ENCODE assay signal across 8 cellular contexts in the genomic region with DNA sequence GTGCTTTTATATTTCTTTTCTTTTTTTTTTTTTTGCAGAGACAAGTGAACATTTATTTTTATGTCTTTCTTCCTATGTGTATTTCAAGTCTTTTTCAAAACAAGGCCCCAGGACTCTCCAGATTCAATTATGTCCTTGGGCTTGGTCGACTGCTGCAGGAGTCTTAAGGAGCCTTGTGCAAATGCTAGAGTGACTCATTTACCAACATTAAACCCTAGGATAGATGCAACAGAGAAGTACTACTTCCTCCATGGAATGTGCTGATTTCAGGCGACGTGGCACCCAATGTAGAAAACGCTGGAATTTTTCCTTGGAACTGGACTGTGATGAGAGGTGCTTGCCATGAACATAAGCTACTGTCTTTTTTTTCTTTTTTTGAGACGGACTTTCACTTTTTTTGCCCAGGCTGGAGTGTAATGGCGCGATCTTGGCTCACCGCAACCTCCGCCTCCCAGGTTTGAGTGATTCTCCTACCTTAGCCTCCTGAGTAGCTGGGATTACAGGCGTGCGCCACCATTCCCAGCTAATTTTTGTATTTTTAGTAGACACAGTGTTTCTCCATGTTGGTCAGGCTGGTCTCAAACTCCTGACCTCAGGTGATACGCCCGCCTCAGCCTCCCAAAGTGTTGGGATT. TPM values are rescaled to one million over a fixed set of nuclear protein-coding genes. Genes with fewer than 3 reads are reported as not detected.
DNase-seq lines count a peak whose midpoint lies in the region; ATAC-seq and TF ChIP-seq lines count a peak whose summit lies in the region.
"Not testable (repeated sequence)": the region's sequence is repeated elsewhere in the genome, so short reads cannot be mapped to it uniquely, and the experiment has no call there.

No MANE protein-coding gene starts in this region.

- H3K27ac ChIP-seq in 22Rv1 (peak overlapping the region; percentile 98), epithelial cell of prostate (peak overlapping the region; percentile 85), skeletal muscle tissue (ENCODE audit: low read depth, low read length) (peak overlapping the region; percentile 91)
- not testable (repeated sequence) for H3K27ac ChIP-seq in mesendoderm (ENCODE audit: low read depth, low read length)

- not testable (repeated sequence) for H3K23ac ChIP-seq in mesendoderm (ENCODE audit: low read length)

- H4K8ac ChIP-seq in mesendoderm (ENCODE audit: low read depth, low read length): not testable (repeated sequence)

- peaks cover 31% of the 10 kb centered on the region for H3K36me3 ChIP-seq in NT2/D1 (ENCODE audit: insufficient read depth, insufficient read length, low read length)
- H3K36me3 ChIP-seq in mesendoderm (ENCODE audit: control insufficient read depth, insufficient read depth, low read length): not testable (repeated sequence)
- H3K36me3 ChIP-seq in skeletal muscle tissue (ENCODE audit: control insufficient read depth in 3 of 3, insufficient read depth in 3 of 3, low read length in 3 of 3): peaks cover 6 to 13% (median 9%) of the 10 kb centered on the region in 3 donors

- H3K56ac ChIP-seq in mesendoderm (ENCODE audit: low read length): peak overlapping the region; percentile 99

- H2BK120ac ChIP-seq in mesendoderm (ENCODE audit: low read depth, low read length): not testable (repeated sequence)

- TF ChIP-seq CTCF in 22Rv1 (IDR thresholded peaks at IDR 0.05); GM12865 (IDR thresholded peaks at IDR 0.05; ENCODE audit: insufficient read depth, low read depth, low read length, missing control alignments): not testable (repeated sequence)

- H3K36me3 Mint-ChIP-seq in activated CD4-positive, alpha-beta T cell treated with anti-CD3 and anti-CD28 coated beads for 36 hours (ENCODE audit: low read depth): peaks cover 44% of the 10 kb centered on the region
- H3K36me3 Mint-ChIP-seq in activated naive CD8-positive, alpha-beta T cell treated with anti-CD3 and anti-CD28 coated beads, Interleukin-2, amount 10 ng/mL, durations not matched to agents 7 days and 5 days: not testable (repeated sequence)

- not testable (repeated sequence) for H4K5ac ChIP-seq in mesendoderm (ENCODE audit: low read length)

- not testable (repeated sequence) for ATAC-seq in activated CD4-positive, alpha-beta T cell treated with anti-CD3 and anti-CD28 coated beads for 36 hours; activated naive CD8-positive, alpha-beta T cell treated with anti-CD3 and anti-CD28 coated beads, Interleukin-2, amount 10 ng/mL, durations not matched to agents 7 days and 5 days (ENCODE audit: low read depth)

- H2BK15ac ChIP-seq in mesendoderm (replicated peaks; ENCODE audit: low read depth): not testable (repeated sequence)

- not testable (repeated sequence) for H3K4ac ChIP-seq in mesendoderm (ENCODE audit: low read depth, low read length)

- H3K9me3 Mint-ChIP-seq in activated CD4-positive, alpha-beta T cell treated with anti-CD3 and anti-CD28 coated beads for 36 hours (ENCODE audit: low read depth); activated naive CD8-positive, alpha-beta T cell treated with anti-CD3 and anti-CD28 coated beads, Interleukin-2, amount 10 ng/mL, durations not matched to agents 7 days and 5 days: not testable (repeated sequence)

- not testable (repeated sequence) for H3K4me2 ChIP-seq in mesendoderm (ENCODE audit: low read length)

- DNase-seq in GM12865 (ENCODE audit: low read depth); NT2/D1 (ENCODE audit: low read depth, low spot score); activated CD4-positive, alpha-beta T cell treated with anti-CD3 and anti-CD28 coated beads for 36 hours; activated naive CD8-positive, alpha-beta T cell treated with anti-CD3 and anti-CD28 coated beads, Interleukin-2, amount 10 ng/mL, durations not matched to agents 7 days and 5 days; epithelial cell of prostate (ENCODE audit: low read depth, low spot score); mesendoderm: not testable (repeated sequence)

- peak overlapping the region; percentile 91 for H3K4me3 Mint-ChIP-seq in activated CD4-positive, alpha-beta T cell treated with anti-CD3 and anti-CD28 coated beads for 36 hours
- peak overlapping the region; percentile 96 for H3K4me3 Mint-ChIP-seq in activated naive CD8-positive, alpha-beta T cell treated with anti-CD3 and anti-CD28 coated beads, Interleukin-2, amount 10 ng/mL, durations not matched to agents 7 days and 5 days

- no CpG with 5 or more reads among the region's 13 CpGs for WGBS in mesendoderm (ENCODE audit: extremely low coverage, insufficient coverage, low lambda C conversion rate)

- intact Hi-C loops in activated CD4-positive, alpha-beta T cell treated with anti-CD3 and anti-CD28 coated beads for 36 hours (cut with DNase I, micrococcal nuclease): loop anchor here in 1 of 2 experiments (5.0 kb wide), 2 partner anchors 64 to 121 kb away; partner anchors contain the start of genes FBRS and ITGAL

- not testable (repeated sequence) for H3K9me3 ChIP-seq in NT2/D1 (ENCODE audit: insufficient read depth, low read length); skeletal muscle tissue (ENCODE audit: control insufficient read depth in 3 of 3, low read length in 3 of 3)

- H3K27me3 Mint-ChIP-seq in activated CD4-positive, alpha-beta T cell treated with anti-CD3 and anti-CD28 coated beads for 36 hours; activated naive CD8-positive, alpha-beta T cell treated with anti-CD3 and anti-CD28 coated beads, Interleukin-2, amount 10 ng/mL, durations not matched to agents 7 days and 5 days: not testable (repeated sequence)

- H3K79me1 ChIP-seq in mesendoderm (ENCODE audit: low read length): not testable (repeated sequence)

- H3K79me2 ChIP-seq in mesendoderm (ENCODE audit: control insufficient read depth, insufficient read depth, low read length): not testable (repeated sequence)

- H3K18ac ChIP-seq in mesendoderm (ENCODE audit: low read length): not testable (repeated sequence)

- not testable (repeated sequence) for H2BK5ac ChIP-seq in mesendoderm (ENCODE audit: low read length)

- POLR2A ChIA-PET in activated CD4-positive, alpha-beta T cell treated with anti-CD3 and anti-CD28 coated beads for 36 hours (lab: Charles Lee): interaction anchor here (0.8 to 3.2 kb wide), 10 partner anchors 9 to 106 kb away, joined by 3 to 30 read pairs (median 6); partner anchors contain the start of genes DCTPP1, ITGAL, ZNF688 and ZNF689
- POLR2A ChIA-PET in activated naive CD8-positive, alpha-beta T cell treated with anti-CD3 and anti-CD28 coated beads, Interleukin-2, amount 10 ng/mL, durations not matched to agents 7 days and 5 days (lab: Charles Lee): interaction anchor here (0.6 to 5.5 kb wide), 17 partner anchors 9 to 110 kb away, joined by 3 to 131 read pairs (median 13); partner anchors contain the start of genes DCTPP1, ZNF688, ZNF689 and ZNF764

- H3K4me1 ChIP-seq in NT2/D1 (ENCODE audit: insufficient read depth, insufficient read length); mesendoderm (ENCODE audit: control insufficient read depth, low read depth, low read length): not testable (repeated sequence)
- peaks cover 20 to 27% (median 22%) of the 10 kb centered on the region in 3 donors for H3K4me1 ChIP-seq in skeletal muscle tissue (ENCODE audit: control insufficient read depth in 3 of 3, insufficient read depth in 3 of 3, low read length in 3 of 3)

- H3K27me3 ChIP-seq in NT2/D1 (ENCODE audit: insufficient read depth, insufficient read length); mesendoderm (ENCODE audit: insufficient read depth, low read length, poor library complexity); skeletal muscle tissue (ENCODE audit: control insufficient read depth in 3 of 3, insufficient read depth in 3 of 3, low read length in 3 of 3): not testable (repeated sequence)

- CTCF ChIA-PET in activated CD4-positive, alpha-beta T cell treated with anti-CD3 and anti-CD28 coated beads for 36 hours (lab: Charles Lee): interaction anchor here (0.6 to 3.2 kb wide), 20 partner anchors 8 to 431 kb away, joined by 3 to 30 read pairs (median 6); partner anchors contain the start of genes DCTPP1, SEPHS2 and ZNF764

- peaks cover 27% of the 10 kb centered on the region for H3K4me1 Mint-ChIP-seq in activated CD4-positive, alpha-beta T cell treated with anti-CD3 and anti-CD28 coated beads for 36 hours
- peaks cover 20% of the 10 kb centered on the region for H3K4me1 Mint-ChIP-seq in activated naive CD8-positive, alpha-beta T cell treated with anti-CD3 and anti-CD28 coated beads, Interleukin-2, amount 10 ng/mL, durations not matched to agents 7 days and 5 days

- peak overlapping the region; percentile 100 for H3K27ac Mint-ChIP-seq in activated CD4-positive, alpha-beta T cell treated with anti-CD3 and anti-CD28 coated beads for 36 hours
- H3K27ac Mint-ChIP-seq in activated naive CD8-positive, alpha-beta T cell treated with anti-CD3 and anti-CD28 coated beads, Interleukin-2, amount 10 ng/mL, durations not matched to agents 7 days and 5 days: peak overlapping the region; percentile 99

- H3K4me3 ChIP-seq in GM12865 (ENCODE audit: low read depth, low read length): peak overlapping the region; percentile 90
- H3K4me3 ChIP-seq in NT2/D1 (ENCODE audit: insufficient read length, low read depth); mesendoderm (ENCODE audit: low read length); skeletal muscle tissue (ENCODE audit: low read length in 3 of 3): not testable (repeated sequence)

- H3K9ac ChIP-seq in NT2/D1 (ENCODE audit: insufficient read length, low read depth): peak overlapping the region; percentile 99
- H3K9ac ChIP-seq in mesendoderm (ENCODE audit: low read length): peak overlapping the region; percentile 81
- H3K9ac ChIP-seq in skeletal muscle tissue (ENCODE audit: low read depth in 1 of 3, low read length in 3 of 3): not testable (repeated sequence)

- not testable (repeated sequence) for H2AK5ac ChIP-seq in mesendoderm (ENCODE audit: low read length)

RNA-seq across cellular contexts. Expression of gene ZNF747, which starts 1.9 kb away (rescaled TPM):
- 1 to 10 TPM; 6.3 to 8.0 TPM for total RNA-seq in activated CD4-positive, alpha-beta T cell treated with anti-CD3 and anti-CD28 coated beads for 36 hours
- total RNA-seq in activated naive CD8-positive, alpha-beta T cell treated with anti-CD3 and anti-CD28 coated beads, Interleukin-2, amount 10 ng/mL, durations not matched to agents 7 days and 5 days: 10 to 100 TPM; 11.9 to 12.5 TPM
- polyA plus RNA-seq in mesendoderm (2013, experiment 1 of 2): 5.4 TPM
- 5.2 TPM for polyA plus RNA-seq in mesendoderm (2013, experiment 2 of 2)
- total RNA-seq in skeletal muscle tissue: 8.4 TPM

RNA-seq across cellular contexts. Expression of gene ZNF768, which starts 10.1 kb away (rescaled TPM):
- total RNA-seq in activated CD4-positive, alpha-beta T cell treated with anti-CD3 and anti-CD28 coated beads for 36 hours: 10 to 100 TPM in 1 of 2 experiments, 1 to 10 TPM in 1; 8.9 to 11.1 TPM
- 1 to 10 TPM; 7.4 to 8.1 TPM for total RNA-seq in activated naive CD8-positive, alpha-beta T cell treated with anti-CD3 and anti-CD28 coated beads, Interleukin-2, amount 10 ng/mL, durations not matched to agents 7 days and 5 days
- polyA plus RNA-seq in mesendoderm (2013, experiment 1 of 2): 20.2 TPM
- polyA plus RNA-seq in mesendoderm (2013, experiment 2 of 2): 20.4 TPM
- total RNA-seq in skeletal muscle tissue: 23.5 TPM

RNA-seq across cellular contexts. Expression of gene ZNF764, which starts 21.7 kb away (rescaled TPM):
- total RNA-seq in activated CD4-positive, alpha-beta T cell treated with anti-CD3 and anti-CD28 coated beads for 36 hours: 10 to 100 TPM in 1 of 2 experiments, 1 to 10 TPM in 1; 8.0 to 11.2 TPM
- 10 to 100 TPM; 20.9 to 23.3 TPM for total RNA-seq in activated naive CD8-positive, alpha-beta T cell treated with anti-CD3 and anti-CD28 coated beads, Interleukin-2, amount 10 ng/mL, durations not matched to agents 7 days and 5 days
- 3.5 TPM for polyA plus RNA-seq in mesendoderm (2013, experiment 1 of 2)
- 3.3 TPM for polyA plus RNA-seq in mesendoderm (2013, experiment 2 of 2)
- 3.7 TPM for total RNA-seq in skeletal muscle tissue

RNA-seq across cellular contexts. Expression of gene ZNF688, which starts 35.0 kb away (rescaled TPM):
- 1 to 10 TPM; 7.1 to 9.1 TPM for total RNA-seq in activated CD4-positive, alpha-beta T cell treated with anti-CD3 and anti-CD28 coated beads for 36 hours
- total RNA-seq in activated naive CD8-positive, alpha-beta T cell treated with anti-CD3 and anti-CD28 coated beads, Interleukin-2, amount 10 ng/mL, durations not matched to agents 7 days and 5 days: 10 to 100 TPM; 17.8 to 18.3 TPM
- 2.2 TPM for polyA plus RNA-seq in mesendoderm (2013, experiment 1 of 2)
- polyA plus RNA-seq in mesendoderm (2013, experiment 2 of 2): 2.3 TPM
- 5.7 TPM for total RNA-seq in skeletal muscle tissue

RNA-seq across cellular contexts. Expression of gene ZNF785, which starts 49.0 kb away (rescaled TPM):
- total RNA-seq in activated CD4-positive, alpha-beta T cell treated with anti-CD3 and anti-CD28 coated beads for 36 hours: 10 to 100 TPM in 1 of 2 experiments, 1 to 10 TPM in 1; 9.2 to 10.8 TPM
- total RNA-seq in activated naive CD8-positive, alpha-beta T cell treated with anti-CD3 and anti-CD28 coated beads, Interleukin-2, amount 10 ng/mL, durations not matched to agents 7 days and 5 days: 10 to 100 TPM; 22.3 to 24.8 TPM
- polyA plus RNA-seq in mesendoderm (2013, experiment 1 of 2): 3.8 TPM
- 3.4 TPM for polyA plus RNA-seq in mesendoderm (2013, experiment 2 of 2)
- total RNA-seq in skeletal muscle tissue: 10.4 TPM
